Comparison of ENCODE assay signal across 8 cellular contexts in the genomic region with DNA sequence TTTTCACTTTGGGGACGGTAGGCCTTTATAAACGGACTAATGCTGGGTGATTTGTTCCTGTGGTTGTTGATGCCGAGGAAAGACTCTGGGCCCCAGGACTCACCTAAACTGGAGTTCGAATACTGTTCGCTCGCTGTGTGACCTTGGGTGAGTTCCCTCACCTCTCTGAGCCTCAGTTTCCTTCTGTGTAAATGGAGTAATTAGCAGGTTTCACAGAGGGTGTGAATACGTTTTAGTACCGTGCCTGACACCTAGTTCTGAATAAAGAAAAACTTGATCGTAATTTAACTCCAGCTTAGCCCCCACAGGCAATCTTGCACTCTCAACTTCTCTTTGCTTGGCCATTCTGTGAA. TPM values are rescaled to one million over a fixed set of nuclear protein-coding genes. Genes with fewer than 3 reads are reported as not detected.
DNase-seq lines count a peak whose midpoint lies in the region; ATAC-seq and TF ChIP-seq lines count a peak whose summit lies in the region.

No MANE protein-coding gene starts in this region.

- H3K9me3 ChIP-seq in adrenal gland (replicated peaks in 1 of 3), result no peaks in the 10 kb centered on the region
- no peaks in the 10 kb centered on the region for H3K9me3 ChIP-seq in suprapubic skin

- H3K4me3 Mint-ChIP-seq in activated CD4-positive, alpha-beta T cell treated with anti-CD3 and anti-CD28 coated beads for 36 hours, result peak overlapping the region; percentile 95

- H3K27me3 ChIP-seq in adrenal gland, result no peaks in the 10 kb centered on the region
- no peaks in the 10 kb centered on the region for H3K27me3 ChIP-seq in suprapubic skin

- ATAC-seq in activated CD4-positive, alpha-beta T cell treated with anti-CD3 and anti-CD28 coated beads for 36 hours, result no peak
- ATAC-seq in left colon (peak; percentile 8), GM18858 (IDR thresholded peaks at IDR 0.05; ENCODE audit: unreplicated experiment) (no peak)

- POLR2A ChIA-PET in activated CD4-positive, alpha-beta T cell treated with anti-CD3 and anti-CD28 coated beads for 36 hours (lab: Charles Lee), result no interaction called here

- H3K27ac ChIP-seq in adrenal gland, result peak overlapping the region in 4 of 5 donors; percentile 82 to 99 (median 94)
- H3K27ac ChIP-seq in suprapubic skin, result peak overlapping the region; percentile 99

- intact Hi-C loops in activated CD4-positive, alpha-beta T cell treated with anti-CD3 and anti-CD28 coated beads for 36 hours (cut with DNase I, micrococcal nuclease), result loop anchor here (1.0 to 5.0 kb wide), 14 partner anchors 45 to 916 kb away; a partner anchor contains a TSS
- intact Hi-C loops in adrenal gland (cut with DNase I), result no loop called here
- intact Hi-C loops in left colon (cut with DNase I, micrococcal nuclease), result no loop called here

- DNase-seq in activated CD4-positive, alpha-beta T cell treated with anti-CD3 and anti-CD28 coated beads for 36 hours, result no peak
- DNase-seq in activated CD4-positive, alpha-beta T cell treated with anti-CD3 and anti-CD28 coated beads for 4 hours, result no peak
- no peak for DNase-seq in adrenal gland
- no peak for DNase-seq in left colon
- no peak for DNase-seq in suprapubic skin (ENCODE audit: low spot score in 2 of 2)
- DNase-seq in DMS53 treated with DMSO at 0.1 percent for 48 hours (lab: John Stamatoyannopoulos, UW; ENCODE audit: unreplicated experiment), result no peak
- no peak for DNase-seq in SIG-M5 treated with dmso at 0.1 percent for 504 hours (lab: John Stamatoyannopoulos, UW; ENCODE audit: unreplicated experiment)

- CTCF ChIA-PET in activated CD4-positive, alpha-beta T cell treated with anti-CD3 and anti-CD28 coated beads for 36 hours (lab: Charles Lee), result interaction anchor here (0.8 to 1.2 kb wide), 4 partner anchors 10 to 94 kb away, joined by 3 to 4 read pairs (median 3); no protein-coding TSS in a partner anchor

- TF ChIP-seq POLR2A in adrenal gland (IDR thresholded peaks at IDR 0.05), result no peak
- TF ChIP-seq POLR2A in suprapubic skin (IDR thresholded peaks at IDR 0.05), result no peak

- H3K4me1 ChIP-seq in adrenal gland (replicated peaks in 1 of 2) (peaks cover 13 to 35% of the 10 kb centered on the region in 2 donors), suprapubic skin (peaks cover 44% of the 10 kb centered on the region)

- 3 to 10% (median 3%) methylated on average over 9 of the region's 9 CpGs for WGBS in adrenal gland, 4 donors
- WGBS in suprapubic skin, result 2% methylated on average over 9 of the region's 9 CpGs

- TF ChIP-seq EP300 in suprapubic skin (IDR thresholded peaks at IDR 0.05), result no peak

- H3K36me3 Mint-ChIP-seq in activated CD4-positive, alpha-beta T cell treated with anti-CD3 and anti-CD28 coated beads for 36 hours (ENCODE audit: low read depth), result no peaks in the 10 kb centered on the region

- H3K36me3 ChIP-seq in adrenal gland (replicated peaks in 1 of 2), result no peaks in the 10 kb centered on the region
- no peaks in the 10 kb centered on the region for H3K36me3 ChIP-seq in suprapubic skin

- peak overlapping the region; percentile 99 for H3K27ac Mint-ChIP-seq in activated CD4-positive, alpha-beta T cell treated with anti-CD3 and anti-CD28 coated beads for 36 hours

- peak overlapping the region; percentile 56 to 84 (median 78) for H3K4me3 ChIP-seq in adrenal gland
- peak overlapping the region; percentile 99 for H3K4me3 ChIP-seq in suprapubic skin

- no peaks in the 10 kb centered on the region for H3K9me3 Mint-ChIP-seq in activated CD4-positive, alpha-beta T cell treated with anti-CD3 and anti-CD28 coated beads for 36 hours (ENCODE audit: low read depth)

- peaks cover 41% of the 10 kb centered on the region for H3K4me1 Mint-ChIP-seq in activated CD4-positive, alpha-beta T cell treated with anti-CD3 and anti-CD28 coated beads for 36 hours

- no peak for TF ChIP-seq CTCF in adrenal gland (IDR thresholded peaks at IDR 0.05)
- TF ChIP-seq CTCF in suprapubic skin (IDR thresholded peaks at IDR 0.05), result no peak

- no peaks in the 10 kb centered on the region for H3K27me3 Mint-ChIP-seq in activated CD4-positive, alpha-beta T cell treated with anti-CD3 and anti-CD28 coated beads for 36 hours

RNA-seq across cellular contexts. Expression of a gene that starts 0.5 kb away (rescaled TPM):
- 10 to 100 TPM; 25.7 to 27.2 TPM for total RNA-seq in activated CD4-positive, alpha-beta T cell treated with anti-CD3 and anti-CD28 coated beads for 36 hours
- 10 to 100 TPM; 34.3 to 79.5 (median 41.0) TPM for total RNA-seq in adrenal gland
- polyA plus RNA-seq in adrenal gland, result 10 to 100 TPM; 16.0 to 25.3 (median 18.4) TPM
- total RNA-seq in left colon, result 10 to 100 TPM; 47.7 to 50.7 TPM
- 10 to 100 TPM; 53.2 to 94.1 (median 61.6) TPM for total RNA-seq in suprapubic skin

RNA-seq across cellular contexts. Expression of a gene that starts 0.8 kb away (rescaled TPM):
- 10 to 100 TPM; 42.0 to 46.3 TPM for total RNA-seq in activated CD4-positive, alpha-beta T cell treated with anti-CD3 and anti-CD28 coated beads for 36 hours
- 10 to 100 TPM; 36.5 to 77.8 (median 63.4) TPM for total RNA-seq in adrenal gland
- polyA plus RNA-seq in adrenal gland, result 10 to 100 TPM; 21.6 to 57.5 (median 24.3) TPM
- total RNA-seq in left colon, result 10 to 100 TPM; 62.8 to 86.8 TPM
- 10 to 100 TPM; 34.7 to 56.3 (median 41.7) TPM for total RNA-seq in suprapubic skin

Comparison
In these comparisons a context has a peak if more than half of its experiments do, and no peak if none do; other contexts are left out.
1. intact Hi-C loops: an anchor here in activated CD4-positive, alpha-beta T cell treated with anti-CD3 and anti-CD28 coated beads for 36 hours (1.0 to 5.0 kb wide); none called in adrenal gland and left colon.